In genomic region chr11:62831520-62832345, GRCh38 we compare ENCODE assay signal across 1 cellular context.
TF ChIP-seq lines count a peak whose summit lies in the region.

TSS of gene STX5 (minus strand) at chr11:62832051. CDS start at chr11:62831243, 808 bp downstream.

TF ChIP-seq in K562, 482 proteins besides CTCF, POLR2A, EP300 and RAD21 (continued from another document and continues in another):
- peak; percentile 69 for TF ChIP-seq PRDM10 (IDR thresholded peaks at IDR 0.05; ENCODE audit: partially characterized antibody)
- TF ChIP-seq PHB2 (IDR thresholded peaks at IDR 0.05; ENCODE audit: low read depth) = no peak
- TF ChIP-seq ZNF583 (CRISPR knock-in tag; IDR thresholded peaks at IDR 0.05) = no peak
- TF ChIP-seq GABPA (tag; conservative IDR thresholded peaks at IDR 0.05; ENCODE audit: low read depth) = peak; percentile 97
- peak; percentile 6 to 76; a peak in 1 of 4 replicates for TF ChIP-seq SIN3A (IDR thresholded peaks at IDR 0.05; ENCODE audit: borderline replicate concordance in 2 of 2, control insufficient read depth in 1 of 2, low read depth in 2 of 2, low read length in 2 of 2)
- peak; percentile 52; the same call in 1 of the 2 replicates for TF ChIP-seq ARID3A (IDR thresholded peaks at IDR 0.05; ENCODE audit: borderline replicate concordance, low read depth, low read length)
- TF ChIP-seq ILF3 (IDR thresholded peaks at IDR 0.05; ENCODE audit: borderline replicate concordance) = no peak
- no peak for TF ChIP-seq PCBP2 (IDR thresholded peaks at IDR 0.05; ENCODE audit: low read depth, low read length, poor library complexity, severe bottlenecking)
- TF ChIP-seq EGR1 (conservative IDR thresholded peaks at IDR 0.05) = peak; percentile 81
- peak; percentile 54; the same call in 1 of the 2 replicates for TF ChIP-seq ZNF263 (CRISPR knock-in tag; IDR thresholded peaks at IDR 0.05; ENCODE audit: borderline replicate concordance)
- TF ChIP-seq ZZZ3 (IDR thresholded peaks at IDR 0.05) = 0 out of 2 replicates have a peak, but pooled peaks have one; percentile 43
- TF ChIP-seq ZMIZ1 (IDR thresholded peaks at IDR 0.05; ENCODE audit: low read depth in 2 of 2, low read length in 2 of 2) = 0 out of 4 replicates have a peak, but pooled peaks of 1 of the 2 experiments have one; percentile 44
- peak; percentile 82 for TF ChIP-seq ZFX (CRISPR knock-in tag; IDR thresholded peaks at IDR 0.05)
- 0 out of 4 replicates have a peak, but pooled peaks of 1 of the 2 experiments have one; percentile 12 for TF ChIP-seq SIX5 (IDR thresholded peaks at IDR 0.05; ENCODE audit: borderline replicate concordance in 1 of 2, insufficient read depth in 1 of 2, low read depth in 1 of 2, low read length in 2 of 2)
- TF ChIP-seq KDM5B (IDR thresholded peaks at IDR 0.05; ENCODE audit: insufficient replicate concordance, low read depth, low read length) = peak; percentile 67
- TF ChIP-seq PBX2 (CRISPR knock-in tag; IDR thresholded peaks at IDR 0.05; ENCODE audit: low read depth) = peak; percentile 88
- peak; percentile 99 for TF ChIP-seq PBX2 (tag; conservative IDR thresholded peaks at IDR 0.05; ENCODE audit: low read depth)
- TF ChIP-seq RAD51 (IDR thresholded peaks at IDR 0.05; ENCODE audit: borderline replicate concordance, low read depth) = peak; percentile 35; the same call in 1 of the 2 replicates
- peak in 1 of 2 experiments; percentile 36; a peak in 1 of 4 replicates for TF ChIP-seq HDAC1 (IDR thresholded peaks at IDR 0.05)
- TF ChIP-seq ARID2 (IDR thresholded peaks at IDR 0.05) = no peak
- no peak for TF ChIP-seq STAT5A (IDR thresholded peaks at IDR 0.05; ENCODE audit: borderline replicate concordance, low read length)
- TF ChIP-seq FOXP4 (CRISPR knock-in tag; IDR thresholded peaks at IDR 0.05; ENCODE audit: borderline replicate concordance) = no peak
- TF ChIP-seq SPI1 (IDR thresholded peaks at IDR 0.05; ENCODE audit: borderline replicate concordance, low read depth, low read length) = peak; percentile 85
- TF ChIP-seq JUND (IDR thresholded peaks at IDR 0.05; ENCODE audit: borderline replicate concordance, low read depth, low read length) = peak; percentile 71
- peak; percentile 12; the same call in 1 of the 3 replicates for TF ChIP-seq JUND (tag; IDR thresholded peaks at IDR 0.05; ENCODE audit: borderline replicate concordance, low read depth, low read length)
- peak; percentile 73 for TF ChIP-seq ZBTB12 (CRISPR knock-in tag; IDR thresholded peaks at IDR 0.05)
- TF ChIP-seq MYBL2 (IDR thresholded peaks at IDR 0.05; ENCODE audit: low read depth) = no peak
- TF ChIP-seq MYBL2 (CRISPR knock-in tag; IDR thresholded peaks at IDR 0.05; ENCODE audit: borderline replicate concordance) = no peak
- TF ChIP-seq NR2C1 (IDR thresholded peaks at IDR 0.05) = no peak
- peak; percentile 19; the same call in 1 of the 2 replicates for TF ChIP-seq NR2C1 (tag; IDR thresholded peaks at IDR 0.05)
- TF ChIP-seq NKRF (IDR thresholded peaks at IDR 0.05; ENCODE audit: borderline replicate concordance) = peak; percentile 62; the same call in 1 of the 2 replicates
- TF ChIP-seq GABPB2 (CRISPR knock-in tag; conservative IDR thresholded peaks at IDR 0.05) = no peak
- no peak for TF ChIP-seq NR2C2 (CRISPR knock-in tag; IDR thresholded peaks at IDR 0.05)
- TF ChIP-seq NR2C2 (tag; IDR thresholded peaks at IDR 0.05) = peak; percentile 70; the same call in 1 of the 2 replicates
- no peak for TF ChIP-seq ARID3B (CRISPR knock-in tag; IDR thresholded peaks at IDR 0.05; ENCODE audit: borderline replicate concordance)
- TF ChIP-seq EWSR1 (IDR thresholded peaks at IDR 0.05; ENCODE audit: borderline replicate concordance, low read depth, partially characterized antibody) = no peak
